In genomic region chr1:68049941-68050878, GRCh38 we compare ENCODE assay signal across 9 cellular contexts. TPM values are rescaled to one million over a fixed set of nuclear protein-coding genes. Genes with fewer than 3 reads are reported as not detected.
A peak's percentile ranks its signal among the peaks of the same experiment; 100 is the strongest.
DNase-seq lines count a peak whose midpoint lies in the region; ATAC-seq and TF ChIP-seq lines count a peak whose summit lies in the region.
"Had no signal": no experiment of that assay in that cellular context is flagged by ENCODE, and none has a peak within 500 bp of the region (broad histone marks: within the 10 kb centered on the region; RNA-seq: fewer than 3 reads in every experiment).

Gene DIRAS3, minus strand, starts transcription at chr1:68050627. Its CDS starts 3,330 bp downstream, at chr1:68047297.

- H3K27me3 ChIP-seq in AG04450 (ENCODE audit: control insufficient read depth, insufficient read depth, low read length) (no peaks in the 10 kb centered on the region), PC-9 (ENCODE audit: insufficient read depth, low read depth) (no peaks in the 10 kb centered on the region), neural cell (ENCODE audit: insufficient read depth, low read depth, low read length) (peaks cover 26% of the 10 kb centered on the region)
- H3K27me3 ChIP-seq in naive thymus-derived CD4-positive, alpha-beta T cell (ENCODE audit: control insufficient read depth in 2 of 2, insufficient read depth in 2 of 2, low read length in 2 of 2) = no peaks in the 10 kb centered on the region

- no peak for ATAC-seq in HG03457 (IDR thresholded peaks at IDR 0.05; ENCODE audit: unreplicated experiment)
- ATAC-seq in naive thymus-derived CD4-positive, alpha-beta T cell = no peak

- H3K9me3 Mint-ChIP-seq in naive thymus-derived CD4-positive, alpha-beta T cell = peaks cover 0 to 5% (median 0%) of the 10 kb centered on the region in 11 donors

- no peak within 1 kb of the TSS for H3K4me3 Mint-ChIP-seq in naive thymus-derived CD4-positive, alpha-beta T cell

- H3K79me2 ChIP-seq in PC-9 (ENCODE audit: low read depth) = no peaks in the 10 kb centered on the region
- no peaks in the 10 kb centered on the region for H3K79me2 ChIP-seq in neural cell (replicated peaks; ENCODE audit: insufficient read depth, low read length)

- no peak for TF ChIP-seq EP300 in neural cell (conservative IDR thresholded peaks at IDR 0.05; ENCODE audit: poor library complexity, severe bottlenecking)

- H3F3A ChIP-seq in PC-9 (ENCODE audit: insufficient read depth, low read depth) (no peaks in the 10 kb centered on the region), neural cell (ENCODE audit: insufficient read depth, low read length, poor library complexity, severe bottlenecking) (no peaks in the 10 kb centered on the region)

- H3K4me1 ChIP-seq in PC-9 (replicated peaks; ENCODE audit: insufficient read depth) = no peaks in the 10 kb centered on the region
- no peaks in the 10 kb centered on the region for H3K4me1 ChIP-seq in naive thymus-derived CD4-positive, alpha-beta T cell (ENCODE audit: control insufficient read depth in 2 of 2, insufficient read depth in 2 of 2, low read length in 2 of 2)

- intact Hi-C loops in PC-9 (cut with micrococcal nuclease; ENCODE audit: unreplicated experiment) = no loop called here
- intact Hi-C loops in naive thymus-derived CD4-positive, alpha-beta T cell (cut with micrococcal nuclease) = no loop called here

- DNase-seq in AG04450 (ENCODE audit: low read depth, low spot score) (peak; percentile 23), PC-9 (peak in 1 of 2 experiments; percentile 11), fibroblast of gingiva (ENCODE audit: low read depth) (peak; percentile 14), mesenteric fat pad (ENCODE audit: low spot score) (no peak), epidermal melanocyte (ENCODE audit: insufficient read length, low spot score) (no peak)
- no peak for DNase-seq in naive thymus-derived CD4-positive, alpha-beta T cell
- DNase-seq: activated effector memory CD4-positive, alpha-beta T cell treated with anti-CD3 and anti-CD28 coated beads, Interleukin-2, amount 50 U/mL, for 16 hours had no signal

- H3K36me3 ChIP-seq in PC-9 (ENCODE audit: low read depth) (no peaks in the 10 kb centered on the region), neural cell (ENCODE audit: insufficient read depth, low read length) (no peaks in the 10 kb centered on the region)
- H3K36me3 ChIP-seq in naive thymus-derived CD4-positive, alpha-beta T cell (ENCODE audit: control insufficient read depth in 2 of 3, insufficient read depth in 3 of 3, low read length in 3 of 3) = no peaks in the 10 kb centered on the region

- peak within 1 kb of the TSS; percentile 66 for H3K4me3 ChIP-seq in AG04450 (ENCODE audit: low read depth, low read length)
- peak within 1 kb of the TSS; percentile 32; the same call in 1 of the 2 replicates for H3K4me3 ChIP-seq in PC-9
- peak within 1 kb of the TSS; percentile 62 for H3K4me3 ChIP-seq in neural cell (ENCODE audit: low read length)
- H3K4me3 ChIP-seq in naive thymus-derived CD4-positive, alpha-beta T cell (ENCODE audit: low read length) = no peak within 1 kb of the TSS

- no peak for TF ChIP-seq RAD21 in neural cell (conservative IDR thresholded peaks at IDR 0.05)

- H3K27me3 Mint-ChIP-seq in naive thymus-derived CD4-positive, alpha-beta T cell = peaks cover 5 to 36% (median 22%) of the 10 kb centered on the region in 5 donors

- H3K27ac ChIP-seq in AG04450 (ENCODE audit: low read depth, low read length) = peak within 1 kb of the TSS; percentile 31
- H3K27ac ChIP-seq in PC-9 = no peak within 1 kb of the TSS
- H3K27ac ChIP-seq in neural cell (ENCODE audit: low read length) = no peak within 1 kb of the TSS
- no peak within 1 kb of the TSS for H3K27ac ChIP-seq in naive thymus-derived CD4-positive, alpha-beta T cell (ENCODE audit: low read depth, low read length)

- H3K9me2 ChIP-seq in PC-9 (ENCODE audit: insufficient read depth) = 0 out of 2 replicates have a peak, but pooled peaks cover 3% of the 10 kb centered on the region
- no peaks in the 10 kb centered on the region for H3K9me2 ChIP-seq in neural cell (ENCODE audit: insufficient read depth, low read length)

- peak within 1 kb of the TSS in 1 of 9 donors; percentile 21 for H3K27ac Mint-ChIP-seq in naive thymus-derived CD4-positive, alpha-beta T cell

- CTCF ChIA-PET in AG04450 (lab: Charles Lee) (interaction anchor here (1.4 to 3.1 kb wide), 3 partner anchors 195 to 284 kb away, joined by 3 to 24 read pairs (median 21); no protein-coding TSS in a partner anchor), PC-9 (lab: Charles Lee) (no interaction called here)
- CTCF ChIA-PET in naive thymus-derived CD4-positive, alpha-beta T cell (lab: Charles Lee) = no interaction called here

- peak within 1 kb of the TSS; percentile 41 for H3K4me2 ChIP-seq in PC-9
- H3K4me2 ChIP-seq in neural cell (ENCODE audit: low read length) = no peak within 1 kb of the TSS

- peaks cover 14% of the 10 kb centered on the region; the same call in 1 of the 2 replicates for H3K9me3 ChIP-seq in AG04450 (ENCODE audit: control insufficient read depth, insufficient read depth, low read length)
- H3K9me3 ChIP-seq in PC-9 (ENCODE audit: insufficient read depth, low read depth) = no peaks in the 10 kb centered on the region
- H3K9me3 ChIP-seq in neural cell (ENCODE audit: low read length) = no peaks in the 10 kb centered on the region
- H3K9me3 ChIP-seq in naive thymus-derived CD4-positive, alpha-beta T cell (ENCODE audit: control insufficient read depth in 2 of 3, low read length in 3 of 3) = no peaks in the 10 kb centered on the region

- no peaks in the 10 kb centered on the region for H3K36me3 Mint-ChIP-seq in naive thymus-derived CD4-positive, alpha-beta T cell

- H2AFZ ChIP-seq in PC-9 (no peak within 1 kb of the TSS; the same call in 1 of the 2 replicates), neural cell (ENCODE audit: low read depth, low read length) (no peak within 1 kb of the TSS)

- no TSS peak for BruUV-seq in PC-9 (replicated peaks; lab: Mats Ljungman, UMichigan)

- TF ChIP-seq CTCF in AG04450 (IDR thresholded peaks at IDR 0.05; ENCODE audit: low read depth, low read length) (no peak), PC-9 (conservative IDR thresholded peaks at IDR 0.05) (no peak), neural cell (IDR thresholded peaks at IDR 0.05; ENCODE audit: poor library complexity, severe bottlenecking) (no peak)

- peaks cover 0 to 2% (median 0%) of the 10 kb centered on the region in 7 donors for H3K4me1 Mint-ChIP-seq in naive thymus-derived CD4-positive, alpha-beta T cell

- POLR2A ChIA-PET in AG04450 (lab: Yijun Ruan, JAX) = no interaction called here
- POLR2A ChIA-PET in PC-9 (lab: Charles Lee; ENCODE audit: unreplicated experiment) = no interaction called here
- POLR2A ChIA-PET in naive thymus-derived CD4-positive, alpha-beta T cell (lab: Charles Lee) = no interaction called here

- H3K9ac ChIP-seq in neural cell (ENCODE audit: low read length) = peak within 1 kb of the TSS; percentile 54

- no peaks in the 10 kb centered on the region for H4K20me1 ChIP-seq in PC-9 (ENCODE audit: insufficient read depth)
- no peaks in the 10 kb centered on the region for H4K20me1 ChIP-seq in neural cell (ENCODE audit: insufficient read depth)

TF ChIP-seq in neural cell, 6 proteins besides CTCF, POLR2A, EP300 and RAD21:
- TF ChIP-seq MXI1 (conservative IDR thresholded peaks at IDR 0.05; ENCODE audit: poor library complexity, severe bottlenecking) (no peak), EZH2 (IDR thresholded peaks at IDR 0.05; ENCODE audit: borderline replicate concordance, insufficient read depth, low read length, poor library complexity, severe bottlenecking) (no peak), POLR2AphosphoS5 (IDR thresholded peaks at IDR 0.05) (no peak), TAF1 (IDR thresholded peaks at IDR 0.05; ENCODE audit: low read depth) (no peak), REST (IDR thresholded peaks at IDR 0.05; ENCODE audit: borderline replicate concordance) (no peak), SMC3 (conservative IDR thresholded peaks at IDR 0.05; ENCODE audit: poor library complexity) (no peak)

RNA-seq across cellular contexts. Expression of gene DIRAS3, which starts in this region (rescaled TPM):
- polyA plus RNA-seq in AG04450 (2011; rRNA removed) (12.6 and 13.1 TPM in 2 replicates), neural cell (8.0 and 8.9 TPM in 2 replicates)
- 7.4 and 10.2 TPM in 2 replicates for polyA minus RNA-seq in AG04450 (2011; rRNA and poly(A)+ RNA removed)
- total RNA-seq in PC-9 (2021) (not detected in 2 replicates), mesenteric fat pad (0.74 TPM)
- polyA minus RNA-seq in neural cell = 5.4 and 5.8 TPM in 2 replicates
- total RNA-seq in naive thymus-derived CD4-positive, alpha-beta T cell = not detected
- not detected for polyA plus RNA-seq in naive thymus-derived CD4-positive, alpha-beta T cell

Comparison
In these comparisons a context has a peak if more than half of its experiments do, and no peak if none do; other contexts are left out.
1. DNase-seq: peak in AG04450 (single experiment) and fibroblast of gingiva (single experiment); none in mesenteric fat pad (single experiment), naive thymus-derived CD4-positive, alpha-beta T cell (0 of 9) and epidermal melanocyte (single experiment).